13 cellular contexts compared by ENCODE assay signal in genomic region chr17:77209330-77209748, GRCh38.
DNase-seq lines count a peak whose midpoint lies in the region; ATAC-seq and TF ChIP-seq lines count a peak whose summit lies in the region.
"Had no signal": no experiment of that assay in that cellular context is flagged by ENCODE, and none has a peak within 500 bp of the region (broad histone marks: within the 10 kb centered on the region; RNA-seq: fewer than 3 reads in every experiment).

No MANE protein-coding gene starts in this region.

- H3K4me3 Mint-ChIP-seq in chondrocyte (ENCODE audit: unreplicated experiment) = no peak overlapping the region
- H3K4me3 Mint-ChIP-seq: memory B cell; T-helper 2 cell treated with Interferon-gamma antibody and Interleukin-4, amounts not matched to agents 5 μg/mL and 100 μg/mL, for 36 hours had no signal

- no peaks in the 10 kb centered on the region for H3K9me3 Mint-ChIP-seq in chondrocyte (ENCODE audit: low read depth)
- H3K9me3 Mint-ChIP-seq: memory B cell; T-helper 2 cell treated with Interferon-gamma antibody and Interleukin-4, amounts not matched to agents 5 μg/mL and 100 μg/mL, for 36 hours had no signal

- ATAC-seq in sciatic nerve (no peak), HG03460 (IDR thresholded peaks at IDR 0.05; ENCODE audit: unreplicated experiment) (no peak)
- ATAC-seq: GM12878 had no signal

- H3K27me3 Mint-ChIP-seq in chondrocyte (ENCODE audit: low read depth) = no peaks in the 10 kb centered on the region
- H3K27me3 Mint-ChIP-seq: memory B cell had no signal

- no peak for TF ChIP-seq CTCF in chondrocyte (IDR thresholded peaks at IDR 0.05)

- no peak overlapping the region for H3K27ac Mint-ChIP-seq in chondrocyte (ENCODE audit: unreplicated experiment)
- H3K27ac Mint-ChIP-seq: memory B cell; T-helper 2 cell treated with Interferon-gamma antibody and Interleukin-4, amounts not matched to agents 5 μg/mL and 100 μg/mL, for 36 hours had no signal

- peaks cover 14% of the 10 kb centered on the region for H3K4me1 Mint-ChIP-seq in chondrocyte (ENCODE audit: low read depth)

- peaks cover 49% of the 10 kb centered on the region for H3K36me3 Mint-ChIP-seq in chondrocyte (ENCODE audit: low read depth)

- DNase-seq in DMS153 (lab: John Stamatoyannopoulos, UW) (peak; percentile 94), NCI-H2107 (lab: John Stamatoyannopoulos, UW) (peak; percentile 71), chondrocyte (ENCODE audit: low spot score) (peak; percentile 19), sciatic nerve (ENCODE audit: low spot score) (peak; percentile 52), NCI-H1048 (lab: John Stamatoyannopoulos, UW) (no peak), OCI-M2 (lab: John Stamatoyannopoulos, UW; ENCODE audit: unreplicated experiment) (no peak)
- no peak for DNase-seq in activated T-cell treated with anti-CD3 and anti-CD28 coated beads, Interleukin-2, amount 50 U/mL, for 48 hours
- DNase-seq: activated gamma-delta T cell, DND-41 had no signal

- intact Hi-C loops in sciatic nerve (cut with DNase I) = loop anchor here (10.0 kb wide), 2 partner anchors 55 to 115 kb away; no protein-coding TSS in a partner anchor

Comparison
In these comparisons a context has a peak if more than half of its experiments do, and no peak if none do; other contexts are left out.
1. DNase-seq: peak in DMS153 (single experiment), NCI-H2107 (single experiment), chondrocyte (single experiment) and sciatic nerve (single experiment); none in activated T-cell treated with anti-CD3 and anti-CD28 coated beads, Interleukin-2, amount 50 U/mL, for 48 hours (0 of 2), NCI-H1048 (single experiment) and OCI-M2 (single experiment).